20 cellular contexts compared by ENCODE assay signal in the genomic region with DNA sequence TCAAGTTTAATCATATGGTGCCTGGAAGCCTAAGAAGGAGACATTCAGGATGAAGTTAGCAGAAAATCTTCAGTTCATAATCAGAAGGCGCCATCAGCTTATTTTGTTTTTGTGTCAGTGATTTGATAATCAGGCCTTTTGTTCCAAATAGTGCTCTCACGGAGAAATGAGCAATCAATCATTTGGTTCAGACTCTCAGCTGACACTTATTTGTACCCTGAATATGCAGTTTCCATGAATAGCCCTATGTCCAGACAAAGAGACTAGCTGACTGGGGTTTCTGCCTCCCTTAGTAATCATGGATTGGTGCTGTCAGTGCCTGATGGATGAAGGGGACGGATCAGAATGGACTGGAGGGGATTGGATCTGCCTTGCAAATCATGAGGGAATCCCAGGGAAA.
A peak's percentile ranks its signal among the peaks of the same experiment; 100 is the strongest.
DNase-seq lines count a peak whose midpoint lies in the region; TF ChIP-seq lines count a peak whose summit lies in the region.
"Had no signal": no experiment of that assay in that cellular context is flagged by ENCODE, and none has a peak within 500 bp of the region (broad histone marks: within the 10 kb centered on the region; RNA-seq: fewer than 3 reads in every experiment).

No MANE protein-coding gene starts in this region.

- H3K27ac Mint-ChIP-seq in nephron: peak overlapping the region in 2 of 3 experiments; percentile 11 to 22
- H3K27ac Mint-ChIP-seq in glutamatergic neuron (ENCODE audit: unreplicated experiment): no peak overlapping the region
- H3K27ac Mint-ChIP-seq: B cell; CD4-positive, CD25-positive, alpha-beta regulatory T cell had no signal

- DNase-seq in NCI-H1417 (lab: John Stamatoyannopoulos, UW) (peak in 2 of 3 experiments; percentile 32 to 86), NCI-H1417 treated with DMSO at 0.1 percent for 48 hours (lab: John Stamatoyannopoulos, UW) (no peak), NCI-H2171 treated with DMSO at 0.1 percent for 48 hours (lab: John Stamatoyannopoulos, UW) (no peak), hypothalamus (lab: John Stamatoyannopoulos, UW) (no peak), glutamatergic neuron (no peak)
- no peak for DNase-seq in activated effector memory CD4-positive, alpha-beta T cell treated with anti-CD3 and anti-CD28 coated beads, Interleukin-2, amount 50 U/mL, for 16 hours
- DNase-seq: Calu3; CD4-positive, CD25-positive, alpha-beta regulatory T cell; DMS53; H7; NCI-H1048; NCI-H1694; NCI-H2107; NCI-H526 treated with DMSO at 0.1 percent for 48 hours; RPMI8226 had no signal

- no peak overlapping the region for H3K4me3 ChIP-seq in ectodermal cell (ENCODE audit: insufficient read depth, low read depth, low read length)

- H3K9me3 Mint-ChIP-seq in nephron: no peaks in the 10 kb centered on the region
- no peaks in the 10 kb centered on the region for H3K9me3 Mint-ChIP-seq in glutamatergic neuron (ENCODE audit: unreplicated experiment)

- H3K27me3 ChIP-seq in ectodermal cell (ENCODE audit: control insufficient read depth, insufficient read depth, low read length, poor library complexity, severe bottlenecking): no peaks in the 10 kb centered on the region

- WGBS in ectodermal cell, 2 experiments: 65 to 79% methylated on average over 3 of the region's 3 CpGs

- no peaks in the 10 kb centered on the region for H3K36me3 ChIP-seq in ectodermal cell (ENCODE audit: control insufficient read depth, insufficient read depth, low read length)

- no peaks in the 10 kb centered on the region for H3K36me3 Mint-ChIP-seq in nephron (ENCODE audit: low read depth)
- no peaks in the 10 kb centered on the region for H3K36me3 Mint-ChIP-seq in glutamatergic neuron (ENCODE audit: unreplicated experiment)
- H3K36me3 Mint-ChIP-seq: CD4-positive, CD25-positive, alpha-beta regulatory T cell had no signal

- peaks cover 34% of the 10 kb centered on the region for H3K4me1 Mint-ChIP-seq in nephron
- H3K4me1 Mint-ChIP-seq in glutamatergic neuron (ENCODE audit: low read depth, unreplicated experiment): no peaks in the 10 kb centered on the region
- H3K4me1 Mint-ChIP-seq: B cell had no signal

- peaks cover 3% of the 10 kb centered on the region for H3K27me3 Mint-ChIP-seq in nephron (ENCODE audit: low read depth)
- no peaks in the 10 kb centered on the region for H3K27me3 Mint-ChIP-seq in glutamatergic neuron (ENCODE audit: unreplicated experiment)
- H3K27me3 Mint-ChIP-seq: B cell; CD4-positive, CD25-positive, alpha-beta regulatory T cell had no signal

- H3K4me1 ChIP-seq in ectodermal cell (ENCODE audit: control insufficient read depth, insufficient read depth, low read length): no peaks in the 10 kb centered on the region

- peak overlapping the region; percentile 61 for H3K27ac ChIP-seq in ectodermal cell (ENCODE audit: insufficient read depth, low read depth, low read length, poor library complexity, severe bottlenecking)
- H3K27ac ChIP-seq: 22Rv1, KMS-11 had no signal

- no peaks in the 10 kb centered on the region for H3K9me3 ChIP-seq in ectodermal cell (ENCODE audit: control insufficient read depth, low read length)

- H3K4me3 Mint-ChIP-seq in nephron (no peak overlapping the region), glutamatergic neuron (ENCODE audit: unreplicated experiment) (no peak overlapping the region)
- H3K4me3 Mint-ChIP-seq: B cell; CD4-positive, CD25-positive, alpha-beta regulatory T cell had no signal

- TF ChIP-seq CTCF in nephron (IDR thresholded peaks at IDR 0.05; ENCODE audit: unreplicated experiment in 3 of 3) (no peak), glutamatergic neuron (IDR thresholded peaks at IDR 0.05; ENCODE audit: partially characterized antibody, unreplicated experiment) (no peak)

Comparison
In these comparisons a context has a peak if more than half of its experiments do, and no peak if none do; other contexts are left out.
1. DNase-seq: peak in NCI-H1417 (2 of 3); none in NCI-H1417 treated with DMSO at 0.1 percent for 48 hours (single experiment), NCI-H2171 treated with DMSO at 0.1 percent for 48 hours (single experiment), hypothalamus (0 of 51), glutamatergic neuron (single experiment) and activated effector memory CD4-positive, alpha-beta T cell treated with anti-CD3 and anti-CD28 coated beads, Interleukin-2, amount 50 U/mL, for 16 hours (single experiment).